20 cellular contexts compared by ENCODE assay signal in the genomic region with DNA sequence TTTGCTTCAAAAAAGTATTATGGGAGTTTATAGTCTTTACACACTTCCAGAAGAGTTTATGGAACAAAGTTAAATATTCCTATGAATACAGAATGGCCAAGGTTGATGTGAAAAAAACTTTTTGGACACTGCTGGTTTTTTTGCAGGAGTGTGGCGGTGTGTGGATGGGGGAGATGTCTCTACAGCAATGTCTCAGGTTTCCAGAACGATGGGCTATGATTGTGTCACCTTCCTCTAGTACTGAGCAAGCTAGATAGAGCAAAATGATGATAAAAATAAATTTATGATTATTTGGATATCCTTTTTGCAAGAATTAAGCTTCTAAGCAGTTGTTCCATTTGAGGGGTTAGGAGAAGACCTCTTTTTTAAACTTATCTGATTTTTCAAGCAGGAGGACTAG.
"Had no signal": no experiment of that assay in that cellular context is flagged by ENCODE, and none has a peak within 500 bp of the region (broad histone marks: within the 10 kb centered on the region; RNA-seq: fewer than 3 reads in every experiment).

No MANE protein-coding gene starts in this region.

- H3K4me1 ChIP-seq: foreskin keratinocyte had no signal

- H3K4me3 Mint-ChIP-seq: dendritic cell treated with granulocyte-macrophage colony-stimulating factor and Interleukin-4, amounts not matched to agents 40 ng/mL and 50 ng/mL, for 4 days; effector memory CD8-positive, alpha-beta T cell; immature natural killer cell had no signal

- DNase-seq: cerebellar nuclear complex; colonic mucosa; cortex of kidney; effector CD8-positive, alpha-beta T cell; effector memory CD8-positive, alpha-beta T cell; foreskin keratinocyte; heart left ventricle; hypothalamus; immature natural killer cell; islet precursor cell; kidney; kidney glomerular epithelial cell; left colon; left ventricle myocardium superior; lower lobe of right lung; midbrain had no signal

- H3K27me3 Mint-ChIP-seq: dendritic cell treated with granulocyte-macrophage colony-stimulating factor and Interleukin-4, amounts not matched to agents 40 ng/mL and 50 ng/mL, for 4 days; effector memory CD8-positive, alpha-beta T cell had no signal

- H3K9me3 ChIP-seq: colonic mucosa had no signal

- H3K36me3 ChIP-seq: colonic mucosa, esophagus muscularis mucosa, heart left ventricle, lower lobe of right lung had no signal

- H3K4me3 ChIP-seq: colonic mucosa, esophagus muscularis mucosa, gastroesophageal sphincter, heart left ventricle, hepatocyte, lower lobe of right lung had no signal

- H3K27ac ChIP-seq: colonic mucosa, esophagus muscularis mucosa, foreskin keratinocyte, gastroesophageal sphincter, lower lobe of right lung had no signal

- H3K27ac Mint-ChIP-seq: dendritic cell treated with granulocyte-macrophage colony-stimulating factor and Interleukin-4, amounts not matched to agents 40 ng/mL and 50 ng/mL, for 4 days; effector memory CD8-positive, alpha-beta T cell had no signal

- H3K27me3 ChIP-seq: colonic mucosa, esophagus muscularis mucosa, foreskin keratinocyte, gastroesophageal sphincter, heart left ventricle, hepatocyte had no signal
